Comparison of ENCODE assay signal across 11 cellular contexts in the genomic region with DNA sequence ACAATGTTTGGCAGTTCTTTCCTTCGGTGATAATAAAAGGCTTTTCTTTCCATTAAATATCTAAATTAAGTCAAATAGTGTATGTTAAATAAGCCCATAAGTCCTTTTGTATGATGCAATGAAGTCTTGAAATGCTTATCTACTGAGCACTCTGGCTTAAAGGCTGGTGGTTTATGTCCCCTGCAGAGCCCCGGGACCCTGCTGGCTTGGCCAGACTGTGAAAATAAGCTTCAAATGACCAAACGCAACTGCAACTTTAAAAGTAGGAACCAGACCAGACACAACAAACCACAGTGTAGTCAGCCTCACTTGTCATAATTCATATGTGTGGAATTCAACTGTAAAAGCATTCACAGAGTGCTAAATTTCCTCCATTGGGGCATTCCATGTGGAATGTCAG.
DNase-seq lines count a peak whose midpoint lies in the region; ATAC-seq and TF ChIP-seq lines count a peak whose summit lies in the region.
"Had no signal": no experiment of that assay in that cellular context is flagged by ENCODE, and none has a peak within 500 bp of the region (broad histone marks: within the 10 kb centered on the region; RNA-seq: fewer than 3 reads in every experiment).

No MANE protein-coding gene starts in this region.

- CTCF ChIA-PET in OCI-LY7 (lab: Charles Lee; ENCODE audit: unreplicated experiment): interaction anchor here (0.5 to 1.0 kb wide), 2 partner anchors 75 to 342 kb away, joined by 4 to 5 read pairs; no protein-coding TSS in a partner anchor

- peak overlapping the region; percentile 2; the same call in 1 of the 2 replicates for H2AFZ ChIP-seq in OCI-LY7 (ENCODE audit: low read length)

- ATAC-seq in GM19452 (IDR thresholded peaks at IDR 0.05; ENCODE audit: unreplicated experiment): no peak

- H4K20me1 ChIP-seq in OCI-LY7 (ENCODE audit: insufficient read depth, low read length): peaks cover 3% of the 10 kb centered on the region; the same call in 1 of the 2 replicates

- H3K27ac Mint-ChIP-seq in osteocyte (ENCODE audit: unreplicated experiment): no peak overlapping the region

- H3K27me3 Mint-ChIP-seq in osteocyte (ENCODE audit: unreplicated experiment): no peaks in the 10 kb centered on the region

- H3K9me2 ChIP-seq in OCI-LY7 (ENCODE audit: insufficient read depth, low read length): no peaks in the 10 kb centered on the region

- no peaks in the 10 kb centered on the region for H3K27me3 ChIP-seq in adrenal gland

- H3K36me3 ChIP-seq in OCI-LY7 (ENCODE audit: insufficient read depth, low read length) (peaks cover 21% of the 10 kb centered on the region), adrenal gland (replicated peaks in 1 of 2) (no peaks in the 10 kb centered on the region)

- POLR2A ChIA-PET in OCI-LY7 (lab: Charles Lee): interaction anchor here (0.7 to 2.0 kb wide), 11 partner anchors 11 to 507 kb away, joined by 3 to 5 read pairs (median 3); no protein-coding TSS in a partner anchor

- peak overlapping the region; percentile 71 for H3K4me2 ChIP-seq in OCI-LY7 (ENCODE audit: low read length)

- H3K36me3 Mint-ChIP-seq in osteocyte (ENCODE audit: unreplicated experiment): peaks cover 6% of the 10 kb centered on the region

- BruUV-seq in OCI-LY7 (replicated peaks; lab: Mats Ljungman, UMichigan): no TSS peak

- H3K4me3 Mint-ChIP-seq in osteocyte (ENCODE audit: unreplicated experiment): peak overlapping the region; percentile 67

- H3K79me2 ChIP-seq in OCI-LY7 (ENCODE audit: insufficient read depth, low read depth, low read length): peaks cover 63% of the 10 kb centered on the region

- no peaks in the 10 kb centered on the region for H3K9me3 Mint-ChIP-seq in osteocyte (ENCODE audit: unreplicated experiment)

- peaks cover 11% of the 10 kb centered on the region for H3K4me1 Mint-ChIP-seq in osteocyte (ENCODE audit: unreplicated experiment)

- no peak for TF ChIP-seq CTCF in OCI-LY7 (conservative IDR thresholded peaks at IDR 0.05; ENCODE audit: low read length)
- TF ChIP-seq CTCF in epithelial cell of esophagus (IDR thresholded peaks at IDR 0.05; ENCODE audit: insufficient read depth, low read depth, low read length, missing control alignments): no peak
- TF ChIP-seq CTCF in osteocyte (IDR thresholded peaks at IDR 0.05): no peak
- no peak for TF ChIP-seq CTCF in adrenal gland (IDR thresholded peaks at IDR 0.05)

- H3K9me3 ChIP-seq in OCI-LY7 (ENCODE audit: low read length) (0 out of 2 replicates have a peak, but pooled peaks cover 8% of the 10 kb centered on the region), adrenal gland (replicated peaks in 1 of 3) (no peaks in the 10 kb centered on the region)

- DNase-seq in EL: peak; percentile 91
- DNase-seq in OCI-LY7 (ENCODE audit: low spot score): peak; percentile 37
- peak; percentile 35 for DNase-seq in epithelial cell of esophagus (ENCODE audit: low read depth)
- no peak for DNase-seq in osteocyte (ENCODE audit: extremely low spot score, unreplicated experiment)
- no peak for DNase-seq in NCI-H1105 treated with DMSO at 0.1 percent for 48 hours (lab: John Stamatoyannopoulos, UW)
- DNase-seq in adrenal gland: no peak
- DNase-seq in NCI-H1436 treated with DMSO at 0.1 percent for 48 hours (lab: John Stamatoyannopoulos, UW): no peak
- DNase-seq: DND-41, posterior cingulate gyrus, Right ventricle myocardium superior had no signal

- peaks cover 36% of the 10 kb centered on the region for H3K4me1 ChIP-seq in OCI-LY7 (ENCODE audit: insufficient read depth, low read length, poor library complexity, severe bottlenecking)
- peaks cover 0 to 15% of the 10 kb centered on the region in 2 donors for H3K4me1 ChIP-seq in adrenal gland (replicated peaks in 1 of 2)

- H3K4me3 ChIP-seq in OCI-LY7 (ENCODE audit: low read depth, low read length, poor library complexity, severe bottlenecking) (peak overlapping the region; percentile 39), epithelial cell of esophagus (ENCODE audit: low read length) (no peak overlapping the region), adrenal gland (no peak overlapping the region)

- H3K27ac ChIP-seq in OCI-LY7 (ENCODE audit: low read depth, low read length, poor library complexity, severe bottlenecking): peak overlapping the region; percentile 34
- H3K27ac ChIP-seq in adrenal gland: no peak overlapping the region

- TF ChIP-seq POLR2A in adrenal gland (IDR thresholded peaks at IDR 0.05): no peak

- 51 to 63% (median 57%) methylated on average over 3 of the region's 3 CpGs for WGBS in adrenal gland, 4 donors

- intact Hi-C loops in OCI-LY7 (cut with micrococcal nuclease; ENCODE audit: unreplicated experiment): loop anchor here (5.0 to 10.0 kb wide), 6 partner anchors 119 to 504 kb away; no protein-coding TSS in a partner anchor
- intact Hi-C loops in adrenal gland (cut with DNase I): no loop called here

Comparison
In these comparisons a context has a peak if more than half of its experiments do, and no peak if none do; other contexts are left out.
1. DNase-seq: peak in EL (single experiment), OCI-LY7 (single experiment) and epithelial cell of esophagus (single experiment); none in osteocyte (single experiment), NCI-H1105 treated with DMSO at 0.1 percent for 48 hours (single experiment), adrenal gland (0 of 7) and NCI-H1436 treated with DMSO at 0.1 percent for 48 hours (single experiment).